ENCODE assay signal across 8 cellular contexts in genomic region chr15:41559489-41560177, GRCh38. TPM values are rescaled to one million over a fixed set of nuclear protein-coding genes. Genes with fewer than 3 reads are reported as not detected.
DNase-seq lines count a peak whose midpoint lies in the region; ATAC-seq and TF ChIP-seq lines count a peak whose summit lies in the region.

No MANE protein-coding gene starts in this region.

- H3K79me2 ChIP-seq in DND-41 (ENCODE audit: insufficient read depth, low read length), result peaks cover 17% of the 10 kb centered on the region

- peak overlapping the region; percentile 69 for H3K27ac ChIP-seq in DND-41 (ENCODE audit: low read length)
- H3K27ac ChIP-seq in upper lobe of left lung, result peak overlapping the region in 3 of 4 donors; percentile 17 to 84 (median 31)

- no peak for TF ChIP-seq EP300 in upper lobe of left lung (IDR thresholded peaks at IDR 0.05)

- peak overlapping the region; percentile 55 for H2AFZ ChIP-seq in DND-41 (ENCODE audit: low read depth, low read length)

- H3K27me3 ChIP-seq in DND-41 (ENCODE audit: insufficient read depth, low read length, poor library complexity) (no peaks in the 10 kb centered on the region), MG63 (no peaks in the 10 kb centered on the region), upper lobe of left lung (peaks cover 0 to 2% (median 0%) of the 10 kb centered on the region in 4 donors)

- peaks cover 23% of the 10 kb centered on the region for H3K4me1 Mint-ChIP-seq in memory B cell

- peaks cover 21% of the 10 kb centered on the region for H3K27me3 Mint-ChIP-seq in memory B cell

- H3K4me1 ChIP-seq in DND-41 (ENCODE audit: insufficient read depth, low read length) (peaks cover 39% of the 10 kb centered on the region), upper lobe of left lung (peaks cover 22 to 62% (median 39%) of the 10 kb centered on the region in 4 donors)

- WGBS in upper lobe of left lung, 2 donors, result 9 to 55% methylated on average over 6 to 20 of the region's 32 CpGs

- TF ChIP-seq POLR2A in upper lobe of left lung (IDR thresholded peaks at IDR 0.05), result no peak

- peak overlapping the region; percentile 68 for H3K4me3 Mint-ChIP-seq in memory B cell

- H3K4me3 ChIP-seq in DND-41 (ENCODE audit: low read depth in 1 of 2, low read length in 2 of 2) (peak overlapping the region; percentile 58 to 83), MG63 (peak overlapping the region; percentile 53), upper lobe of left lung (peak overlapping the region; percentile 61 to 76 (median 68))

- no peaks in the 10 kb centered on the region for H3K9me3 Mint-ChIP-seq in memory B cell

- peak overlapping the region; percentile 82 for H3K9ac ChIP-seq in DND-41 (ENCODE audit: low read depth, low read length)

- peak overlapping the region; percentile 65 for H3K4me2 ChIP-seq in DND-41 (ENCODE audit: insufficient read depth, low read length)

- H3K36me3 Mint-ChIP-seq in memory B cell, result peaks cover 2% of the 10 kb centered on the region

- H3K27ac Mint-ChIP-seq in memory B cell, result peak overlapping the region; percentile 48

- ATAC-seq in DND-41 (ENCODE audit: insufficient read depth, low read depth) (no peak), memory B cell (ENCODE audit: low read depth) (no peak), upper lobe of left lung (ENCODE audit: low FRiP score in 2 of 2) (peak in 1 of 2 donors; percentile 1), omental fat pad (ENCODE audit: low FRiP score) (no peak), HG03571 (IDR thresholded peaks at IDR 0.05; ENCODE audit: unreplicated experiment) (no peak)

- H3K36me3 ChIP-seq in DND-41 (ENCODE audit: insufficient read depth, low read length), result peaks cover 33% of the 10 kb centered on the region
- H3K36me3 ChIP-seq in MG63, result no peaks in the 10 kb centered on the region
- no peaks in the 10 kb centered on the region for H3K36me3 ChIP-seq in upper lobe of left lung

- H4K20me1 ChIP-seq in DND-41 (ENCODE audit: insufficient read depth, low read length), result peaks cover 10% of the 10 kb centered on the region; the same call in 1 of the 2 replicates

- DNase-seq in DND-41 (no peak), MG63 (no peak), cerebellum (ENCODE audit: low spot score) (peak; percentile 84), memory B cell (ENCODE audit: low spot score in 2 of 2) (no peak), upper lobe of left lung (peak in 1 of 2 donors; percentile 31), omental fat pad (ENCODE audit: low spot score) (no peak), NCI-H1092 treated with DMSO at 0.1 percent for 48 hours (lab: John Stamatoyannopoulos, UW) (no peak)

- H3K9me3 ChIP-seq in DND-41 (ENCODE audit: insufficient read depth, low read length, severe bottlenecking) (no peaks in the 10 kb centered on the region), MG63 (no peaks in the 10 kb centered on the region), upper lobe of left lung (no peaks in the 10 kb centered on the region)

- TF ChIP-seq CTCF in DND-41 (IDR thresholded peaks at IDR 0.05; ENCODE audit: borderline replicate concordance, extremely low read depth, low read length, poor library complexity, severe bottlenecking) (no peak), upper lobe of left lung (IDR thresholded peaks at IDR 0.05) (no peak), omental fat pad (IDR thresholded peaks at IDR 0.05) (no peak)

RNA-seq across cellular contexts. Expression of gene TYRO3, which starts 0.6 kb away (rescaled TPM):
- 3.4 and 12.2 TPM in 2 replicates for total RNA-seq in MG63 (2014; rRNA removed; shearing (Covaris generic); ENCODE audit: low replicate concordance)
- 13.1 TPM for total RNA-seq in cerebellum
- total RNA-seq in upper lobe of left lung, result 10 to 100 TPM in 2 of 6 donors, 1 to 10 TPM in 4; 2.1 to 17.1 (median 9.0) TPM
- total RNA-seq in omental fat pad, result 10 to 100 TPM; 13.4 to 59.9 (median 40.6) TPM

RNA-seq across cellular contexts. Expression of gene RPAP1, which starts 15.6 kb away (rescaled TPM):
- 6.2 and 7.9 TPM in 2 replicates for total RNA-seq in MG63 (2014; rRNA removed; shearing (Covaris generic); ENCODE audit: low replicate concordance)
- total RNA-seq in cerebellum (22.7 TPM), upper lobe of left lung (10 to 100 TPM; 22.0 to 92.2 (median 33.2) TPM), omental fat pad (10 to 100 TPM; 16.4 to 29.1 (median 20.3) TPM)

RNA-seq across cellular contexts. Expression of gene LTK, which starts 46.0 kb away (rescaled TPM):
- total RNA-seq in MG63 (2014; rRNA removed; shearing (Covaris generic); ENCODE audit: low replicate concordance), result not detected in 2 replicates
- total RNA-seq in cerebellum, result 0.36 TPM
- total RNA-seq in upper lobe of left lung, result 10 to 100 TPM in 2 of 6 donors, 1 to 10 TPM in 4; 2.2 to 23.0 (median 5.7) TPM
- 1 to 10 TPM in 1 of 4 donors, under 1 TPM in 2, not detected in 1; 0.19 to 1.3 (median 0.84) TPM for total RNA-seq in omental fat pad
